8 cellular contexts compared by ENCODE assay signal in genomic region chr1:156659994-156660751, GRCh38. TPM values are rescaled to one million over a fixed set of nuclear protein-coding genes. Genes with fewer than 3 reads are reported as not detected.
DNase-seq lines count a peak whose midpoint lies in the region; TF ChIP-seq lines count a peak whose summit lies in the region.

No MANE protein-coding gene starts in this region.

- no peak for TF ChIP-seq POLR2A in testis (IDR thresholded peaks at IDR 0.05)

- peaks cover 67% of the 10 kb centered on the region for H3K4me1 Mint-ChIP-seq in activated naive CD4-positive, alpha-beta T cell treated with anti-CD3 and anti-CD28 coated beads, Interleukin-2, amount 10 ng/mL, durations not matched to agents 7 days and 5 days
- peaks cover 72% of the 10 kb centered on the region for H3K4me1 Mint-ChIP-seq in osteocyte (ENCODE audit: unreplicated experiment)

- H3K36me3 Mint-ChIP-seq in activated naive CD4-positive, alpha-beta T cell treated with anti-CD3 and anti-CD28 coated beads, Interleukin-2, amount 10 ng/mL, durations not matched to agents 7 days and 5 days: no peaks in the 10 kb centered on the region
- H3K36me3 Mint-ChIP-seq in osteocyte (ENCODE audit: unreplicated experiment): no peaks in the 10 kb centered on the region

- H3K27me3 Mint-ChIP-seq in activated naive CD4-positive, alpha-beta T cell treated with anti-CD3 and anti-CD28 coated beads, Interleukin-2, amount 10 ng/mL, durations not matched to agents 7 days and 5 days: peaks cover 84% of the 10 kb centered on the region
- H3K27me3 Mint-ChIP-seq in osteocyte (ENCODE audit: unreplicated experiment): peaks cover 23% of the 10 kb centered on the region

- H3K27me3 ChIP-seq in testis: no peaks in the 10 kb centered on the region

- no peaks in the 10 kb centered on the region for H3K9me3 Mint-ChIP-seq in activated naive CD4-positive, alpha-beta T cell treated with anti-CD3 and anti-CD28 coated beads, Interleukin-2, amount 10 ng/mL, durations not matched to agents 7 days and 5 days
- H3K9me3 Mint-ChIP-seq in osteocyte (ENCODE audit: unreplicated experiment): no peaks in the 10 kb centered on the region

- peaks cover 72% of the 10 kb centered on the region for H3K4me1 ChIP-seq in testis

- no peak overlapping the region for H3K9ac ChIP-seq in SK-N-MC (ENCODE audit: insufficient read length)

- no peak overlapping the region for H3K27ac ChIP-seq in SK-N-MC
- peak overlapping the region; percentile 68 to 69 for H3K27ac ChIP-seq in testis

- 4 to 5% methylated on average over 36 to 37 of the region's 38 CpGs for WGBS in testis, 2 donors

- H3K4me3 Mint-ChIP-seq in activated naive CD4-positive, alpha-beta T cell treated with anti-CD3 and anti-CD28 coated beads, Interleukin-2, amount 10 ng/mL, durations not matched to agents 7 days and 5 days: peak overlapping the region; percentile 69
- H3K4me3 Mint-ChIP-seq in osteocyte (ENCODE audit: unreplicated experiment): peak overlapping the region; percentile 58

- no peaks in the 10 kb centered on the region for H3K9me3 ChIP-seq in SK-N-MC (ENCODE audit: low read depth, low read length)
- no peaks in the 10 kb centered on the region for H3K9me3 ChIP-seq in testis

- TF ChIP-seq CTCF in osteocyte (IDR thresholded peaks at IDR 0.05) (peak; percentile 98), testis (IDR thresholded peaks at IDR 0.05) (peak; percentile 99)

- CTCF ChIA-PET in activated naive CD4-positive, alpha-beta T cell treated with anti-CD3 and anti-CD28 coated beads, Interleukin-2, amount 10 ng/mL, durations not matched to agents 7 days and 5 days (lab: Charles Lee): interaction anchor here (0.5 to 8.7 kb wide), 36 partner anchors 10 to 1352 kb away, joined by 3 to 264 read pairs (median 4); partner anchors contain the start of genes BCAN, CRABP2, HAPLN2 and ISG20L2

- peak overlapping the region; percentile 80 for H3K27ac Mint-ChIP-seq in activated naive CD4-positive, alpha-beta T cell treated with anti-CD3 and anti-CD28 coated beads, Interleukin-2, amount 10 ng/mL, durations not matched to agents 7 days and 5 days
- H3K27ac Mint-ChIP-seq in osteocyte (ENCODE audit: unreplicated experiment): peak overlapping the region; percentile 91

- H3K4me3 ChIP-seq in SK-N-MC (no peak overlapping the region), testis (peak overlapping the region in 1 of 2 donors; percentile 23)

- no peaks in the 10 kb centered on the region for H3K36me3 ChIP-seq in SK-N-MC (ENCODE audit: insufficient read depth, low read length)
- no peaks in the 10 kb centered on the region for H3K36me3 ChIP-seq in testis (ENCODE audit: low read depth, missing control alignments)

- DNase-seq in EH (ENCODE audit: low read depth) (peak; percentile 98), HCEC 1CT (peak; percentile 97), NCI-H1048 (lab: John Stamatoyannopoulos, UW) (peak; percentile 93), SK-N-MC (ENCODE audit: low read depth, low spot score) (peak; percentile 32), glomerular endothelial cell (ENCODE audit: extremely low read depth, low read depth, low spot score) (peak; percentile 77), osteocyte (ENCODE audit: extremely low spot score, unreplicated experiment) (peak; percentile 99), testis (peak; percentile 97)
- DNase-seq in activated naive CD4-positive, alpha-beta T cell treated with anti-CD3 and anti-CD28 coated beads, Interleukin-2, amount 10 ng/mL, durations not matched to agents 7 days and 5 days: peak; percentile 94

- intact Hi-C loops in testis (cut with DNase I; ENCODE audit: low total_unique reads): loop anchor here (10.0 kb wide), 1 partner anchor 75 kb away; no protein-coding TSS in a partner anchor

RNA-seq across cellular contexts. Expression of gene NES, which starts 17.0 kb away (rescaled TPM):
- 250 and 276 TPM in 2 replicates for total RNA-seq in glomerular endothelial cell
- total RNA-seq in osteocyte: 24.2 and 26.5 TPM in 2 replicates
- 10 to 100 TPM; 17.6 to 27.7 TPM for total RNA-seq in testis
- polyA plus RNA-seq in testis (ENCODE audit: insufficient read depth, low read depth, low replicate concordance): 20.7 TPM

RNA-seq across cellular contexts. Expression of gene BCAN, which starts 18.3 kb away (rescaled TPM):
- total RNA-seq in glomerular endothelial cell (0.24 TPM in 1 of 2 replicates, not detected in the other), osteocyte (0.29 and 0.43 TPM in 2 replicates), testis (1 to 10 TPM; 8.8 to 9.7 TPM)
- polyA plus RNA-seq in testis (ENCODE audit: insufficient read depth, low read depth, low replicate concordance): 3.3 TPM

RNA-seq across cellular contexts. Expression of gene HAPLN2, which starts 41.0 kb away (rescaled TPM):
- not detected in 2 replicates for total RNA-seq in glomerular endothelial cell
- 0.35 TPM in 1 of 2 replicates, not detected in the other for total RNA-seq in osteocyte
- 1 to 10 TPM; 5.5 to 6.0 TPM for total RNA-seq in testis
- polyA plus RNA-seq in testis (ENCODE audit: insufficient read depth, low read depth, low replicate concordance): 1.5 TPM

RNA-seq across cellular contexts. Expression of gene CRABP2, which starts 45.2 kb away (rescaled TPM):
- total RNA-seq in glomerular endothelial cell (0.35 and 0.63 TPM in 2 replicates), osteocyte (144 and 146 TPM in 2 replicates), testis (1 to 10 TPM; 2.1 to 6.8 TPM)
- 21.0 TPM for polyA plus RNA-seq in testis (ENCODE audit: insufficient read depth, low read depth, low replicate concordance)

RNA-seq across cellular contexts. Expression of gene GPATCH4, which starts 58.9 kb away (rescaled TPM):
- 10.8 and 36.9 TPM in 2 replicates for total RNA-seq in glomerular endothelial cell
- total RNA-seq in osteocyte: 17.2 and 20.6 TPM in 2 replicates
- 10 to 100 TPM; 21.6 to 26.7 TPM for total RNA-seq in testis
- polyA plus RNA-seq in testis (ENCODE audit: insufficient read depth, low read depth, low replicate concordance): 18.5 TPM

Comparison
In these comparisons a context has a peak if more than half of its experiments do, and no peak if none do; other contexts are left out.
1. DNase-seq: peak in every context shown above with its lines; median percentile 99 in osteocyte; 98 in EH; 97 in HCEC 1CT; 97 in testis; 94 in activated naive CD4-positive, alpha-beta T cell treated with anti-CD3 and anti-CD28 coated beads, Interleukin-2, amount 10 ng/mL, durations not matched to agents 7 days and 5 days; 93 in NCI-H1048; 77 in glomerular endothelial cell; 32 in SK-N-MC.